2 cellular contexts compared by ENCODE assay signal in genomic region chr17:61593404-61593803, GRCh38.
TF ChIP-seq lines count a peak whose summit lies in the region.

No MANE protein-coding gene starts in this region.

TF ChIP-seq in GM23338, 12 proteins besides CTCF, POLR2A, EP300 and RAD21 (continued from another document):
- TF ChIP-seq, protein P1, sequence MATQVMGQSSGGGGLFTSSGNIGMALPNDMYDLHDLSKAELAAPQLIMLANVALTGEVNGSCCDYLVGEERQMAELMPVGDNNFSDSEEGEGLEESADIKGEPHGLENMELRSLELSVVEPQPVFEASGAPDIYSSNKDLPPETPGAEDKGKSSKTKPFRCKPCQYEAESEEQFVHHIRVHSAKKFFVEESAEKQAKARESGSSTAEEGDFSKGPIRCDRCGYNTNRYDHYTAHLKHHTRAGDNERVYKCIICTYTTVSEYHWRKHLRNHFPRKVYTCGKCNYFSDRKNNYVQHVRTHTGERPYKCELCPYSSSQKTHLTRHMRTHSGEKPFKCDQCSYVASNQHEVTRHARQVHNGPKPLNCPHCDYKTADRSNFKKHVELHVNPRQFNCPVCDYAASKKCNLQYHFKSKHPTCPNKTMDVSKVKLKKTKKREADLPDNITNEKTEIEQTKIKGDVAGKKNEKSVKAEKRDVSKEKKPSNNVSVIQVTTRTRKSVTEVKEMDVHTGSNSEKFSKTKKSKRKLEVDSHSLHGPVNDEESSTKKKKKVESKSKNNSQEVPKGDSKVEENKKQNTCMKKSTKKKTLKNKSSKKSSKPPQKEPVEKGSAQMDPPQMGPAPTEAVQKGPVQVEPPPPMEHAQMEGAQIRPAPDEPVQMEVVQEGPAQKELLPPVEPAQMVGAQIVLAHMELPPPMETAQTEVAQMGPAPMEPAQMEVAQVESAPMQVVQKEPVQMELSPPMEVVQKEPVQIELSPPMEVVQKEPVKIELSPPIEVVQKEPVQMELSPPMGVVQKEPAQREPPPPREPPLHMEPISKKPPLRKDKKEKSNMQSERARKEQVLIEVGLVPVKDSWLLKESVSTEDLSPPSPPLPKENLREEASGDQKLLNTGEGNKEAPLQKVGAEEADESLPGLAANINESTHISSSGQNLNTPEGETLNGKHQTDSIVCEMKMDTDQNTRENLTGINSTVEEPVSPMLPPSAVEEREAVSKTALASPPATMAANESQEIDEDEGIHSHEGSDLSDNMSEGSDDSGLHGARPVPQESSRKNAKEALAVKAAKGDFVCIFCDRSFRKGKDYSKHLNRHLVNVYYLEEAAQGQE (IDR thresholded peaks at IDR 0.05; ENCODE audit: unreplicated experiment), result no peak
- no peak for TF ChIP-seq ZNF462 (CRISPR knock-in tag; IDR thresholded peaks at IDR 0.05)
- no peak for TF ChIP-seq ZNF114 (CRISPR knock-in tag; IDR thresholded peaks at IDR 0.05)
- no peak for TF ChIP-seq JUNB (IDR thresholded peaks at IDR 0.05; ENCODE audit: unreplicated experiment)
- no peak for TF ChIP-seq ETS1 (IDR thresholded peaks at IDR 0.05)
- no peak for TF ChIP-seq ZNF331 (CRISPR knock-in tag; IDR thresholded peaks at IDR 0.05; ENCODE audit: low read depth)

TF ChIP-seq in K562, 482 proteins besides CTCF, POLR2A, EP300 and RAD21 (continued from another document):
- TF ChIP-seq, protein P2, sequence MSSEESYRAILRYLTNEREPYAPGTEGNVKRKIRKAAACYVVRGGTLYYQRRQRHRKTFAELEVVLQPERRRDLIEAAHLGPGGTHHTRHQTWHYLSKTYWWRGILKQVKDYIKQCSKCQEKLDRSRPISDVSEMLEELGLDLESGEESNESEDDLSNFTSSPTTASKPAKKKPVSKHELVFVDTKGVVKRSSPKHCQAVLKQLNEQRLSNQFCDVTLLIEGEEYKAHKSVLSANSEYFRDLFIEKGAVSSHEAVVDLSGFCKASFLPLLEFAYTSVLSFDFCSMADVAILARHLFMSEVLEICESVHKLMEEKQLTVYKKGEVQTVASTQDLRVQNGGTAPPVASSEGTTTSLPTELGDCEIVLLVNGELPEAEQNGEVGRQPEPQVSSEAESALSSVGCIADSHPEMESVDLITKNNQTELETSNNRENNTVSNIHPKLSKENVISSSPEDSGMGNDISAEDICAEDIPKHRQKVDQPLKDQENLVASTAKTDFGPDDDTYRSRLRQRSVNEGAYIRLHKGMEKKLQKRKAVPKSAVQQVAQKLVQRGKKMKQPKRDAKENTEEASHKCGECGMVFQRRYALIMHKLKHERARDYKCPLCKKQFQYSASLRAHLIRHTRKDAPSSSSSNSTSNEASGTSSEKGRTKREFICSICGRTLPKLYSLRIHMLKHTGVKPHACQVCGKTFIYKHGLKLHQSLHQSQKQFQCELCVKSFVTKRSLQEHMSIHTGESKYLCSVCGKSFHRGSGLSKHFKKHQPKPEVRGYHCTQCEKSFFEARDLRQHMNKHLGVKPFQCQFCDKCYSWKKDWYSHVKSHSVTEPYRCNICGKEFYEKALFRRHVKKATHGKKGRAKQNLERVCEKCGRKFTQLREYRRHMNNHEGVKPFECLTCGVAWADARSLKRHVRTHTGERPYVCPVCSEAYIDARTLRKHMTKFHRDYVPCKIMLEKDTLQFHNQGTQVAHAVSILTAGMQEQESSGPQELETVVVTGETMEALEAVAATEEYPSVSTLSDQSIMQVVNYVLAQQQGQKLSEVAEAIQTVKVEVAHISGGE (CRISPR knock-in tag; IDR thresholded peaks at IDR 0.05), result peak in 1 of 3 experiments; percentile 96; a peak in 2 of 6 replicates
- TF ChIP-seq KDM5B (IDR thresholded peaks at IDR 0.05; ENCODE audit: insufficient replicate concordance, low read depth, low read length) (no peak), RBBP5 (IDR thresholded peaks at IDR 0.05; ENCODE audit: borderline replicate concordance, insufficient read depth, low read length, poor library complexity, severe bottlenecking) (no peak), CREBBP (IDR thresholded peaks at IDR 0.05; ENCODE audit: low read depth, low read length) (no peak), ZFPM2 (CRISPR knock-in tag; IDR thresholded peaks at IDR 0.05) (no peak), DPF2 (IDR thresholded peaks at IDR 0.05) (no peak)
- TF ChIP-seq, protein P3, sequence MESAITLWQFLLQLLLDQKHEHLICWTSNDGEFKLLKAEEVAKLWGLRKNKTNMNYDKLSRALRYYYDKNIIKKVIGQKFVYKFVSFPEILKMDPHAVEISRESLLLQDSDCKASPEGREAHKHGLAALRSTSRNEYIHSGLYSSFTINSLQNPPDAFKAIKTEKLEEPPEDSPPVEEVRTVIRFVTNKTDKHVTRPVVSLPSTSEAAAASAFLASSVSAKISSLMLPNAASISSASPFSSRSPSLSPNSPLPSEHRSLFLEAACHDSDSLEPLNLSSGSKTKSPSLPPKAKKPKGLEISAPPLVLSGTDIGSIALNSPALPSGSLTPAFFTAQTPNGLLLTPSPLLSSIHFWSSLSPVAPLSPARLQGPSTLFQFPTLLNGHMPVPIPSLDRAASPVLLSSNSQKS (CRISPR knock-in tag; IDR thresholded peaks at IDR 0.05), result no peak
TF ChIP-seq in K562: peak in this region for 2.
